In the genomic region with DNA sequence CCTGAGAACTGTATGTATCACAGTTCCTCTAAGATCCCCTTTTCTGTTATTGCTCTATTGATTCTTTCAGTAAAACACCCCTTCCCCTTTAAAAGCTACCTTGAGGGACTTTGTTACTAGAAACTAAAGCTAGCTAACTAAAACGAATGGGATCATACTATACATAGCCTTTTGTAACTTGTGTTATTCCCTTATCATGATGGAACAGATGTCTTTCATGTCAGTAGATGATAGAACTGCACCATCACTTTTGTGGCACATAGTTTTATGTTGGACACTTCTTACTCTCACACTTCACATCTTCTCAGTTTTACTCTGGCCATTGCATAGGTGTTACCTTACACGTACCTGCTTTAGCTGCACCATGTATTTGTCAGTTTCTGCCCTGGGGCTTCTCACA, we compare ENCODE assay signal across 7 cellular contexts.
"Had no signal": no experiment of that assay in that cellular context is flagged by ENCODE, and none has a peak within 500 bp of the region (broad histone marks: within the 10 kb centered on the region; RNA-seq: fewer than 3 reads in every experiment).

No MANE protein-coding gene starts in this region.

- H3K4me3 ChIP-seq: GM23338 had no signal

- H2AFZ ChIP-seq: GM23338 had no signal

- ATAC-seq: GM23338, HepG2 had no signal

- FAIRE-seq: H1, H54, HepG2 had no signal

- H3K4me2 ChIP-seq: GM23338 had no signal

- DNase-seq: H9, HCEC 1CT, KBM-7 had no signal
